In genomic region chr6:21074484-21074883, GRCh38 we compare ENCODE assay signal across 26 cellular contexts.
"Had no signal": no experiment of that assay in that cellular context is flagged by ENCODE, and none has a peak within 500 bp of the region (broad histone marks: within the 10 kb centered on the region; RNA-seq: fewer than 3 reads in every experiment).

No MANE protein-coding gene starts in this region.

- H3K27me3 ChIP-seq: stomach, suprapubic skin, testis, thyroid gland, tibial artery, tibial nerve, transverse colon, upper lobe of left lung, upper lobe of right lung, uterus, vagina had no signal

- H3K4me3 ChIP-seq: stomach, suprapubic skin, testis, thoracic aorta, thyroid gland, tibial artery, tibial nerve, transverse colon, upper lobe of left lung, upper lobe of right lung, uterus, vagina had no signal

- H3K36me3 ChIP-seq: suprapubic skin, thoracic aorta, thyroid gland, transverse colon, upper lobe of left lung, upper lobe of right lung, uterus, vagina had no signal

- FAIRE-seq: urothelium cell line had no signal

- DNase-seq: stimulated activated CD4-positive, alpha-beta T cell treated with anti-CD3 and anti-CD28 coated beads, Interleukin-2, amount 100 ng/mL, for 48 hours; stimulated activated CD4-positive, alpha-beta T cell treated with anti-CD3 and anti-CD28 coated beads, Interleukin-4, amount 100 ng/mL, for 1 hour; stimulated activated CD4-positive, alpha-beta T cell treated with anti-CD3 and anti-CD28 coated beads, Interleukin-4, amount 100 ng/mL, for 24 hours; stimulated activated CD4-positive, alpha-beta T cell treated with anti-CD3 and anti-CD28 coated beads, Interleukin-4, amount 100 ng/mL, for 4 hours; stimulated activated CD8-positive, alpha-beta memory T cell treated with anti-CD3 and anti-CD28 coated beads, Interleukin-4, amount 100 ng/mL, for 48 hours; stimulated activated naive B cell treated with anti-CD40 and anti-IgM and Interleukin-4, amounts not matched to agents 10 μg/mL and 1 μg/mL and 100 μg/mL, for 72 hours; stimulated activated naive CD4-positive, alpha-beta T cell; stimulated activated naive CD4-positive, alpha-beta T cell treated with Interleukin-2 at 50 U/mL for 16 hours; stimulated activated naive CD8-positive, alpha-beta T cell treated with anti-CD3 and anti-CD28 coated beads, Interleukin-15, amount 100 ng/mL, for 72 hours; stimulated activated naive CD8-positive, alpha-beta T cell treated with anti-CD3 and anti-CD28 coated beads, Interleukin-15, Interleukin-2, amounts not matched to agents 100 U/mL and 50 U/mL, for 24 hours; stomach; substantia nigra; testis; thyroid gland; tibial artery; transverse colon; upper lobe of left lung; upper lobe of right lung; uterus had no signal

- ATAC-seq: stimulated activated effector memory CD8-positive, alpha-beta T cell treated with anti-CD3 and anti-CD28 coated beads, Interleukin-12 subunit alpha, Interleukin-12 subunit beta, amount 100 ng/mL, for 72 hours; stimulated activated memory B cell treated with anti-CD40 and anti-IgM and Interleukin-4, amounts not matched to agents 10 μg/mL and 1 μg/mL and 100 μg/mL, for 72 hours; stimulated activated naive B cell treated with anti-CD40 and anti-IgM and Interleukin-4, amounts not matched to agents 10 μg/mL and 1 μg/mL and 100 μg/mL, for 72 hours; stimulated activated naive CD8-positive, alpha-beta T cell treated with anti-CD3 and anti-CD28 coated beads, Interleukin-15, amount 100 ng/mL, for 72 hours; stimulated activated naive CD8-positive, alpha-beta T cell treated with anti-CD3 and anti-CD28 coated beads, Interleukin-15, Interleukin-2, amounts not matched to agents 100 U/mL and 50 U/mL, for 24 hours; upper lobe of right lung had no signal

- H3K27ac ChIP-seq: stomach, suprapubic skin, testis, thoracic aorta, thyroid gland, tibial artery, tibial nerve, transverse colon, upper lobe of left lung, upper lobe of right lung, uterus, vagina had no signal

- H3K9me3 ChIP-seq: testis, thyroid gland, transverse colon, upper lobe of right lung, uterus, vagina had no signal

- H3K4me1 ChIP-seq: suprapubic skin, testis, thyroid gland, tibial nerve, transverse colon, upper lobe of left lung, upper lobe of right lung, uterus, vagina had no signal
